20 cellular contexts compared by ENCODE assay signal in the genomic region with DNA sequence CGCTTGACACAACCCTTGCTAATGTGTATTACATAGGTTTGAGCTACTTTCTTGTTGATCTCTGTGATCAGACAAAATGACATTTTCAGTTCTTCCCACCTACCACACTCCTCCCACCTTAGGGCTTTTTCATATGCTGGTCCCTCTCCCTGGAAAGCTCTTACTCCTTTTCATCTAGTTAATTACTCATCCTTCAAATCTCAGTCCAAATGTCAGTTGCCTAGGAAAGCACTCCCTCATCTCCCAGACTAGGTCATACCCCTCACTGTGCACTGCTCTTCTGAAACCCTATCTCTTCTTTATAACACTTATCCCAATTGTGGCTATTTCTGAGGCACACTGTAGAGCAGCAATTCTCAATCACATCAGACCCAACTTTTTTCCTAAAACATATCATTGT. TPM values are rescaled to one million over a fixed set of nuclear protein-coding genes. Genes with fewer than 3 reads are reported as not detected.
DNase-seq lines count a peak whose midpoint lies in the region; ATAC-seq and TF ChIP-seq lines count a peak whose summit lies in the region.
"Had no signal": no experiment of that assay in that cellular context is flagged by ENCODE, and none has a peak within 500 bp of the region (broad histone marks: within the 10 kb centered on the region; RNA-seq: fewer than 3 reads in every experiment).

No MANE protein-coding gene starts in this region.

- H3K36me3 ChIP-seq in HEK293 (ENCODE audit: control insufficient read depth in 2 of 2, insufficient read depth in 1 of 2, low read length in 2 of 2) (no peaks in the 10 kb centered on the region), SJCRH30 (no peaks in the 10 kb centered on the region), endodermal cell (ENCODE audit: control insufficient read depth, insufficient read depth, low read length) (peaks cover 3% of the 10 kb centered on the region), MG63 (peaks cover 3% of the 10 kb centered on the region; the same call in 1 of the 2 replicates)
- H3K36me3 ChIP-seq: HAP-1 had no signal

- CTCF ChIA-PET in HEK293 (lab: Yijun Ruan, JAX), result interaction anchor here (1.5 kb wide), 1 partner anchor 12 kb away, joined by 6 read pairs; no protein-coding TSS in a partner anchor
- CTCF ChIA-PET in activated CD4-positive, alpha-beta T cell treated with anti-CD3 and anti-CD28 coated beads for 36 hours (lab: Charles Lee), result interaction anchor here (1.0 kb wide), 1 partner anchor 7 kb away, joined by 3 read pairs; no protein-coding TSS in a partner anchor

- H3K9me3 ChIP-seq in HEK293 (ENCODE audit: control insufficient read depth, insufficient read depth, low read depth, low read length), result no peaks in the 10 kb centered on the region
- no peaks in the 10 kb centered on the region for H3K9me3 ChIP-seq in SJCRH30 (replicated peaks)
- peaks cover 4% of the 10 kb centered on the region for H3K9me3 ChIP-seq in endodermal cell (ENCODE audit: control insufficient read depth, low read length)
- no peaks in the 10 kb centered on the region for H3K9me3 ChIP-seq in MG63
- H3K9me3 ChIP-seq: HAP-1 had no signal

- H3K9ac ChIP-seq in endodermal cell (ENCODE audit: extremely low read depth, low read length, poor library complexity, severe bottlenecking), result no peak overlapping the region
- H3K9ac ChIP-seq: GM23248 had no signal

- H3K4me1 ChIP-seq in HEK293 (ENCODE audit: control insufficient read depth, insufficient read depth, low read length), result no peaks in the 10 kb centered on the region
- H3K4me1 ChIP-seq in SJCRH30, result peaks cover 8% of the 10 kb centered on the region; the same call in 1 of the 2 replicates
- no peaks in the 10 kb centered on the region for H3K4me1 ChIP-seq in endodermal cell (ENCODE audit: control insufficient read depth, insufficient read depth, low read length)
- H3K4me1 ChIP-seq: Caco-2, HAP-1 had no signal

- no peaks in the 10 kb centered on the region for H3K27me3 ChIP-seq in SJCRH30
- no peaks in the 10 kb centered on the region for H3K27me3 ChIP-seq in endodermal cell (ENCODE audit: control insufficient read depth, insufficient read depth, low read length, poor library complexity, severe bottlenecking)
- no peaks in the 10 kb centered on the region for H3K27me3 ChIP-seq in MG63

- H3K4me3 ChIP-seq in HEK293 (ENCODE audit: low read depth, low read length) (no peak overlapping the region), SJCRH30 (no peak overlapping the region), endodermal cell (ENCODE audit: low read length) (no peak overlapping the region), MG63 (no peak overlapping the region)
- H3K4me3 ChIP-seq: GM23248, HAP-1 had no signal

- peak; percentile 4 for DNase-seq in NCI-H2107 treated with DMSO at 0.1 percent for 48 hours (lab: John Stamatoyannopoulos, UW; ENCODE audit: unreplicated experiment)
- no peak for DNase-seq in NCI-H2107 (lab: John Stamatoyannopoulos, UW)
- DNase-seq in SJCRH30, result no peak
- no peak for DNase-seq in endodermal cell
- no peak for DNase-seq in HuH-7.5 (ENCODE audit: low spot score)
- no peak for DNase-seq in MG63
- no peak for DNase-seq in activated CD4-positive, alpha-beta T cell treated with anti-CD3 and anti-CD28 coated beads for 36 hours
- DNase-seq: 8988T, Caco-2, GM23248, IMR-90, NCI-H1048, NCI-H146, NCI-H2029 treated with DMSO at 0.1 percent for 48 hours, NCI-H526 had no signal

- H3K4me1 Mint-ChIP-seq in endodermal cell, result no peaks in the 10 kb centered on the region
- H3K4me1 Mint-ChIP-seq in activated CD4-positive, alpha-beta T cell treated with anti-CD3 and anti-CD28 coated beads for 36 hours, result peaks cover 20% of the 10 kb centered on the region

- H3K27ac Mint-ChIP-seq in endodermal cell, result peak overlapping the region; percentile 8
- no peak overlapping the region for H3K27ac Mint-ChIP-seq in activated CD4-positive, alpha-beta T cell treated with anti-CD3 and anti-CD28 coated beads for 36 hours
- H3K27ac Mint-ChIP-seq: B cell had no signal

- H3K4me3 Mint-ChIP-seq in endodermal cell, result no peak overlapping the region
- H3K4me3 Mint-ChIP-seq in activated CD4-positive, alpha-beta T cell treated with anti-CD3 and anti-CD28 coated beads for 36 hours, result no peak overlapping the region
- H3K4me3 Mint-ChIP-seq: B cell had no signal

- peaks cover 5% of the 10 kb centered on the region for H3K36me3 Mint-ChIP-seq in endodermal cell (ENCODE audit: low read depth)
- H3K36me3 Mint-ChIP-seq in activated CD4-positive, alpha-beta T cell treated with anti-CD3 and anti-CD28 coated beads for 36 hours (ENCODE audit: low read depth), result peaks cover 18% of the 10 kb centered on the region

- intact Hi-C loops in activated CD4-positive, alpha-beta T cell treated with anti-CD3 and anti-CD28 coated beads for 36 hours (cut with DNase I, micrococcal nuclease), result no loop called here

- no peaks in the 10 kb centered on the region for H3K9me3 Mint-ChIP-seq in endodermal cell
- H3K9me3 Mint-ChIP-seq in activated CD4-positive, alpha-beta T cell treated with anti-CD3 and anti-CD28 coated beads for 36 hours (ENCODE audit: low read depth), result peaks cover 2% of the 10 kb centered on the region

- 100% methylated on average over 1 of the region's 1 CpG for WGBS in endodermal cell (ENCODE audit: insufficient coverage in 1 of 2, insufficient read length in 1 of 2), 2 experiments

- H3K27ac ChIP-seq in HEK293 (ENCODE audit: extremely low read depth, low read depth, low read length) (no peak overlapping the region), SJCRH30 (peak overlapping the region; percentile 43; the same call in 1 of the 2 replicates), endodermal cell (ENCODE audit: low read depth, low read length) (no peak overlapping the region)
- H3K27ac ChIP-seq: GM23248, HL-60 had no signal

- TF ChIP-seq CTCF in HEK293 (tag by site-specific recombination; IDR thresholded peaks at IDR 0.05) (no peak), endodermal cell (conservative IDR thresholded peaks at IDR 0.05) (no peak)

- no peak for ATAC-seq in activated CD4-positive, alpha-beta T cell treated with anti-CD3 and anti-CD28 coated beads for 36 hours
- ATAC-seq: Panc1 had no signal

- POLR2A ChIA-PET in HEK293 (lab: Yijun Ruan, JAX), result no interaction called here
- POLR2A ChIA-PET in activated CD4-positive, alpha-beta T cell treated with anti-CD3 and anti-CD28 coated beads for 36 hours (lab: Charles Lee), result no interaction called here

- no peaks in the 10 kb centered on the region for H3K27me3 Mint-ChIP-seq in endodermal cell (ENCODE audit: insufficient read depth)
- no peaks in the 10 kb centered on the region for H3K27me3 Mint-ChIP-seq in activated CD4-positive, alpha-beta T cell treated with anti-CD3 and anti-CD28 coated beads for 36 hours
- H3K27me3 Mint-ChIP-seq: B cell had no signal

TF ChIP-seq in HEK293, 187 proteins besides CTCF, POLR2A, EP300 and RAD21:
- TF ChIP-seq ZSCAN4 (tag by site-specific recombination; IDR thresholded peaks at IDR 0.05) (no peak), ZNF341 (tag by site-specific recombination; IDR thresholded peaks at IDR 0.05; ENCODE audit: low read depth) (peak; percentile 79), ZFP41 (tag by site-specific recombination; IDR thresholded peaks at IDR 0.05; ENCODE audit: borderline replicate concordance) (no peak), EGR2 (tag by site-specific recombination; IDR thresholded peaks at IDR 0.05; ENCODE audit: low read depth) (no peak)

RNA-seq across cellular contexts. Expression of gene ZNF106, which starts 7.3 kb away (rescaled TPM):
- total RNA-seq in SJCRH30 (2014; rRNA removed; shearing (Covaris generic)), result 84.6 and 86.2 TPM in 2 replicates
- 10 to 100 TPM; 42.1 to 46.2 TPM for total RNA-seq in endodermal cell
- 30.1 TPM for polyA plus RNA-seq in endodermal cell (2013, experiment 1 of 2)
- polyA plus RNA-seq in endodermal cell (2013, experiment 2 of 2), result 28.6 TPM
- 22.6 and 26.7 TPM in 2 replicates for total RNA-seq in MG63 (2014; rRNA removed; shearing (Covaris generic); ENCODE audit: low replicate concordance)
- 10 to 100 TPM; 52.9 to 62.7 TPM for total RNA-seq in activated CD4-positive, alpha-beta T cell treated with anti-CD3 and anti-CD28 coated beads for 36 hours

RNA-seq across cellular contexts. Expression of gene SNAP23, which starts 11.8 kb away (rescaled TPM):
- total RNA-seq in SJCRH30 (2014; rRNA removed; shearing (Covaris generic)), result 52.6 and 60.7 TPM in 2 replicates
- total RNA-seq in endodermal cell, result 10 to 100 TPM; 62.0 to 68.8 TPM
- 41.7 TPM for polyA plus RNA-seq in endodermal cell (2013, experiment 1 of 2)
- 38.7 TPM for polyA plus RNA-seq in endodermal cell (2013, experiment 2 of 2)
- total RNA-seq in MG63 (2014; rRNA removed; shearing (Covaris generic); ENCODE audit: low replicate concordance), result 49.3 and 52.1 TPM in 2 replicates
- total RNA-seq in activated CD4-positive, alpha-beta T cell treated with anti-CD3 and anti-CD28 coated beads for 36 hours, result 10 to 100 TPM; 45.5 to 77.5 TPM
